13 cellular contexts compared by ENCODE assay signal in the genomic region with DNA sequence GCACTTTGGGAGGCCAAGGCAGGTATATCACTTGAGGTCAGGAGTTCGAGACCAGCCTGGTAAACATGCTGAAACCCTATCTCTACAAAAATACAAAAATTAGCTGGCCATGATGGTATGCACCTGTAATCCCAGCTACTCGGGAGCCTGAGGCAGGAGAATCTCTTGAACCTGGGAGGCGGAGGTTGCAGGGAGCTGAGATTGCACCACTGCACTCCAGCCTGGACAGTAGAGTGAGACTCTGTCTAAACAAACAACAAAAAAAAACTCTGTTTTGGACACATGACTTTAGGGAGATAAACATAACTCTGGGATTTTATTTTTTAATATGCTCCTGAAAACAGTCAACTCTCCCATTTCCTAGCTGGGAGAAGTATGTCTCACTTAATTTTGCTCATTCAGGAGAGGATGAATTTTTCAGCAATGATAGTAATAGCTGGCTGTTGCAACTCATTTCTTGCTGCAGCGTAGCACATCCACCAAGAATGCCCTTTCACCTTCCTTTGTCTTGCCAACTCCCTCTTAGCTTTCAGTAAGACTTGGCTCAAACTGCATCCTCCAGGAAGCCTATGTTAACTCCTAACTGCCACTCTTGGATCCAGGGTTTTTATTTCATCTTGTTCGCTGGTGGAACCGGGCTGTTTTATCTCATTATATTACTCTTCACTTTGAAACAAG. TPM values are rescaled to one million over a fixed set of nuclear protein-coding genes. Genes with fewer than 3 reads are reported as not detected.
DNase-seq lines count a peak whose midpoint lies in the region; ATAC-seq and TF ChIP-seq lines count a peak whose summit lies in the region.
"Had no signal": no experiment of that assay in that cellular context is flagged by ENCODE, and none has a peak within 500 bp of the region (broad histone marks: within the 10 kb centered on the region; RNA-seq: fewer than 3 reads in every experiment).

No MANE protein-coding gene starts in this region.

- no peaks in the 10 kb centered on the region for H3K36me3 ChIP-seq in liver (ENCODE audit: control insufficient read depth in 4 of 4, insufficient read depth in 3 of 4, low read depth in 1 of 4, low read length in 3 of 4)
- no peaks in the 10 kb centered on the region for H3K36me3 ChIP-seq in thyroid gland

- H3K9me3 Mint-ChIP-seq in activated naive CD4-positive, alpha-beta T cell treated with anti-CD3 and anti-CD28 coated beads, Interleukin-2, amount 50 U/mL, for 24 hours, result no peaks in the 10 kb centered on the region

- WGBS in liver, result 77% methylated on average over 6 of the region's 6 CpGs
- 40 to 42% methylated on average over 6 of the region's 6 CpGs for WGBS in thyroid gland, 2 donors

- H3K4me3 ChIP-seq in liver (ENCODE audit: low read depth in 1 of 3, low read length in 3 of 3) (no peak overlapping the region), thyroid gland (replicated peaks in 1 of 3) (no peak overlapping the region)

- H3K27ac ChIP-seq in liver (ENCODE audit: low read depth in 1 of 2, low read length in 2 of 2) (no peak overlapping the region), thyroid gland (peak overlapping the region; percentile 5 to 71 (median 53))
- H3K27ac ChIP-seq: 22Rv1 had no signal

- no peak overlapping the region for H3K27ac Mint-ChIP-seq in activated naive CD4-positive, alpha-beta T cell treated with anti-CD3 and anti-CD28 coated beads, Interleukin-2, amount 50 U/mL, for 24 hours

- TF ChIP-seq CTCF in liver (IDR thresholded peaks at IDR 0.05; ENCODE audit: low read depth, low read length, missing input control) (no peak), thyroid gland (IDR thresholded peaks at IDR 0.05) (no peak)

- H3K4me3 Mint-ChIP-seq in activated naive CD4-positive, alpha-beta T cell treated with anti-CD3 and anti-CD28 coated beads, Interleukin-2, amount 50 U/mL, for 24 hours, result peak overlapping the region; percentile 19
- H3K4me3 Mint-ChIP-seq: T-helper 1 cell treated with Interleukin-12 subunit alpha and Interleukin-12 subunit beta and Interleukin-4 antibody, amounts not matched to agents 30 μg/mL and 1 μg/mL, for 36 hours had no signal

- no peak overlapping the region for H3K9ac ChIP-seq in liver (ENCODE audit: low read depth in 1 of 2, low read length in 2 of 2)

- no peaks in the 10 kb centered on the region for H3K9me3 ChIP-seq in liver (ENCODE audit: control insufficient read depth in 4 of 4, low read length in 3 of 4)
- no peaks in the 10 kb centered on the region for H3K9me3 ChIP-seq in thyroid gland

- no peak for ATAC-seq in GM21381 (IDR thresholded peaks at IDR 0.05; ENCODE audit: unreplicated experiment)

- no peak for TF ChIP-seq RAD21 in liver (IDR thresholded peaks at IDR 0.05)

- peaks cover 91% of the 10 kb centered on the region for H3K4me1 Mint-ChIP-seq in activated naive CD4-positive, alpha-beta T cell treated with anti-CD3 and anti-CD28 coated beads, Interleukin-2, amount 50 U/mL, for 24 hours

- H3K27me3 ChIP-seq in liver (ENCODE audit: control insufficient read depth in 4 of 4, insufficient read depth in 4 of 4, low read length in 3 of 4), result no peaks in the 10 kb centered on the region
- H3K27me3 ChIP-seq in thyroid gland, result no peaks in the 10 kb centered on the region

- no peak for DNase-seq in activated naive CD4-positive, alpha-beta T cell treated with anti-CD3 and anti-CD28 coated beads, Interleukin-2, amount 50 U/mL, for 16 hours
- peak; percentile 77 for DNase-seq in dermis blood vessel endothelial cell
- DNase-seq in thyroid gland, result peak in 1 of 2 donors; percentile 18
- no peak for DNase-seq in HuH-7.5 (ENCODE audit: low spot score)
- DNase-seq in NK-92 (lab: John Stamatoyannopoulos, UW; ENCODE audit: unreplicated experiment), result no peak
- DNase-seq: anterior cingulate cortex, kidney glomerular epithelial cell, NCI-H1694 had no signal

- TF ChIP-seq POLR2A in thyroid gland (IDR thresholded peaks at IDR 0.05), result no peak

- H3K4me1 ChIP-seq in liver (ENCODE audit: control insufficient read depth in 4 of 4, insufficient read depth in 4 of 4, low read length in 3 of 4) (peaks cover 6 to 41% (median 16%) of the 10 kb centered on the region in 4 donors), thyroid gland (peaks cover 79 to 95% of the 10 kb centered on the region in 2 donors)

- no peaks in the 10 kb centered on the region for H3K27me3 Mint-ChIP-seq in activated naive CD4-positive, alpha-beta T cell treated with anti-CD3 and anti-CD28 coated beads, Interleukin-2, amount 50 U/mL, for 24 hours

- intact Hi-C loops in thyroid gland (cut with DNase I), result no loop called here

- peaks cover 6% of the 10 kb centered on the region for H3K36me3 Mint-ChIP-seq in activated naive CD4-positive, alpha-beta T cell treated with anti-CD3 and anti-CD28 coated beads, Interleukin-2, amount 50 U/mL, for 24 hours

TF ChIP-seq in liver, 16 proteins besides CTCF, POLR2A, EP300 and RAD21:
- TF ChIP-seq NR2F2 (IDR thresholded peaks at IDR 0.05) (peak; percentile 70), RXRA (IDR thresholded peaks at IDR 0.05) (no peak)

RNA-seq across cellular contexts. Expression of a gene that starts 24.3 kb away (rescaled TPM):
- total RNA-seq in dermis blood vessel endothelial cell (21.3 and 49.0 TPM in 2 replicates), liver (10 to 100 TPM; 21.1 to 62.1 TPM), thyroid gland (10 to 100 TPM; 31.3 to 46.3 (median 41.4) TPM)
- polyA plus RNA-seq in liver, result 10 to 100 TPM; 13.7 to 17.8 TPM

Comparison
In these comparisons a context has a peak if more than half of its experiments do, and no peak if none do; other contexts are left out.
1. H3K27ac ChIP-seq: peak in thyroid gland (3 of 3); none in liver (0 of 2).